Comparison of ENCODE assay signal across 1 cellular context in the genomic region with DNA sequence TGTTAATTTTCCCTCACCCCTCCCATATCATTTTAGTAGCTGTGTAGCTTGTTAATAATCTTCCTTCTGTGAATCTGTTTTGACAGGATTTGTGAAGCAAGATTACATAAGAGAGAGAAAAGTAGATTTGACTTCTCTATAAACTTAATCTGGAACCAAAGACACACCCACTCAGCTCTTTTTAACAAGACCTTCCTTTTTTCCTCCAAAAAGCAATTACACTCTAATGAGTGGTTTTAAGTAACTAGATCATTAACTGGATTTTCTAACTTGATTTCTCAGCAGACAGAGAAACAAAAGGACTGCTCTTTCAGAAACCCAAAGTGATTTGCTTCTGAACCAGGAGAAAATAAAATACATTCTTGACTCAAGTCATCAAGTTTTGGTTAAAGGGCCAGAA.
TF ChIP-seq lines count a peak whose summit lies in the region.

No MANE protein-coding gene starts in this region.

TF ChIP-seq in HepG2, 621 proteins besides CTCF, POLR2A, EP300 and RAD21:
- TF ChIP-seq, protein P1, sequence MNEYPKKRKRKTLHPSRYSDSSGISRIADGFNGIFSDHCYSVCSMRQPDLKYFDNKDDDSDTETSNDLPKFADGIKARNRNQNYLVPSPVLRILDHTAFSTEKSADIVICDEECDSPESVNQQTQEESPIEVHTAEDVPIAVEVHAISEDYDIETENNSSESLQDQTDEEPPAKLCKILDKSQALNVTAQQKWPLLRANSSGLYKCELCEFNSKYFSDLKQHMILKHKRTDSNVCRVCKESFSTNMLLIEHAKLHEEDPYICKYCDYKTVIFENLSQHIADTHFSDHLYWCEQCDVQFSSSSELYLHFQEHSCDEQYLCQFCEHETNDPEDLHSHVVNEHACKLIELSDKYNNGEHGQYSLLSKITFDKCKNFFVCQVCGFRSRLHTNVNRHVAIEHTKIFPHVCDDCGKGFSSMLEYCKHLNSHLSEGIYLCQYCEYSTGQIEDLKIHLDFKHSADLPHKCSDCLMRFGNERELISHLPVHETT (CRISPR knock-in tag; conservative IDR thresholded peaks at IDR 0.05), result no peak
- TF ChIP-seq SALL1 (CRISPR knock-in tag; IDR thresholded peaks at IDR 0.05) (no peak), JARID2 (CRISPR knock-in tag; IDR thresholded peaks at IDR 0.05; ENCODE audit: insufficient replicate concordance) (no peak), ZNF572 (CRISPR knock-in tag; IDR thresholded peaks at IDR 0.05) (no peak), SYNCRIP (IDR thresholded peaks at IDR 0.05; ENCODE audit: insufficient read depth, low read depth, low read length) (no peak), ZNF431 (CRISPR knock-in tag; IDR thresholded peaks at IDR 0.05; ENCODE audit: borderline replicate concordance, low read depth) (no peak)
- TF ChIP-seq, protein P2, sequence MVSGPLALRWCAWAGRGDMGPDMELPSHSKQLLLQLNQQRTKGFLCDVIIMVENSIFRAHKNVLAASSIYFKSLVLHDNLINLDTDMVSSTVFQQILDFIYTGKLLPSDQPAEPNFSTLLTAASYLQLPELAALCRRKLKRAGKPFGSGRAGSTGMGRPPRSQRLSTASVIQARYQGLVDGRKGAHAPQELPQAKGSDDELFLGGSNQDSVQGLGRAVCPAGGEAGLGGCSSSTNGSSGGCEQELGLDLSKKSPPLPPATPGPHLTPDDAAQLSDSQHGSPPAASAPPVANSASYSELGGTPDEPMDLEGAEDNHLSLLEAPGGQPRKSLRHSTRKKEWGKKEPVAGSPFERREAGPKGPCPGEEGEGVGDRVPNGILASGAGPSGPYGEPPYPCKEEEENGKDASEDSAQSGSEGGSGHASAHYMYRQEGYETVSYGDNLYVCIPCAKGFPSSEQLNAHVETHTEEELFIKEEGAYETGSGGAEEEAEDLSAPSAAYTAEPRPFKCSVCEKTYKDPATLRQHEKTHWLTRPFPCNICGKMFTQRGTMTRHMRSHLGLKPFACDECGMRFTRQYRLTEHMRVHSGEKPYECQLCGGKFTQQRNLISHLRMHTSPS (CRISPR knock-in tag; IDR thresholded peaks at IDR 0.05; ENCODE audit: low read depth), result no peak
